Comparison of ENCODE assay signal across 9 cellular contexts in the genomic region with DNA sequence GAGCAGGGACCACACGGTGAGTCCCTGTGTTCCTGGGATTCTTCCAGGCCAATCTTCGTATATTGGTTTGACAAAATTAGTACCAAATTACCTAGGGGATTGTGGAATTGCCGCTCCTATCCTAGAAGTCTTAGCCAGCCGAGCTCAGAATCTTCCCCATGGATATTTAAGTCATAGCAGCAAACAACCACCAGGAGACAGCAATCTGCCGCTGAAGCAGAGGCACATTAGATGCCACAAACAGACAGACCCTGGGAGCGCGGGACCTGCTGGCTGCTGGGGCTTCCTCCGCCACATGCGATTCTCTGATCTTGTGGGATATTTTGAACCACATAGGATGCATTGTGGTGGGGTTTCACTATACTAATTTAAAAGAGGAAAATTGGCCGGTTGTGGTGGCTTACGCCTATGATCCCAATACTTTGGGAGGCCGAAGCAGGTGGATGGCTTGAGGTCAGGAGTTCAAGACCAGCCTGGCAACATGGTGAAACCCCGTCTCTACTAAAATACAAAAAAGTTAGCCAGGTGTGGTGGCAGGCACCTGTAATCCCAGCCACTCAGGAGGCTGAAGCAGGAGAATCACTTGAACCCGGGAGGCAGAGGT. TPM values are rescaled to one million over a fixed set of nuclear protein-coding genes. Genes with fewer than 3 reads are reported as not detected.
DNase-seq lines count a peak whose midpoint lies in the region; ATAC-seq, FAIRE-seq and TF ChIP-seq lines count a peak whose summit lies in the region.
"Had no signal": no experiment of that assay in that cellular context is flagged by ENCODE, and none has a peak within 500 bp of the region (broad histone marks: within the 10 kb centered on the region; RNA-seq: fewer than 3 reads in every experiment).

No MANE protein-coding gene starts in this region.

- H3K27me3 ChIP-seq in GM23248 (replicated peaks; ENCODE audit: insufficient read depth) (peaks cover 36% of the 10 kb centered on the region), upper lobe of left lung (no peaks in the 10 kb centered on the region)
- H3K27me3 ChIP-seq: body of pancreas had no signal

- ATAC-seq in HG03097 (IDR thresholded peaks at IDR 0.05; ENCODE audit: low FRiP score, unreplicated experiment) (no peak), upper lobe of left lung (ENCODE audit: low FRiP score in 2 of 2) (no peak)
- ATAC-seq: body of pancreas had no signal

- H3K4me1 Mint-ChIP-seq in activated T-helper 2 cell treated with anti-CD3 and anti-CD28 coated beads, Interferon-gamma antibody, Interleukin-2, Interleukin-4, amounts not matched to agents 10 μg/mL and 5 μg/mL and 100 μg/mL, durations not matched to agents 14 hours and 24 hours and 36 hours (ENCODE audit: low read depth) = no peaks in the 10 kb centered on the region

- in situ Hi-C loops in GM23248 (cut with MboI) = no loop called here

- H3K36me3 ChIP-seq in GM23248 (ENCODE audit: low read depth) (no peaks in the 10 kb centered on the region), upper lobe of left lung (no peaks in the 10 kb centered on the region)

- no peaks in the 10 kb centered on the region for H3K9me2 ChIP-seq in GM23248 (ENCODE audit: insufficient read depth)

- H3K9me3 Mint-ChIP-seq in activated T-helper 2 cell treated with anti-CD3 and anti-CD28 coated beads, Interferon-gamma antibody, Interleukin-2, Interleukin-4, amounts not matched to agents 10 μg/mL and 5 μg/mL and 100 μg/mL, durations not matched to agents 14 hours and 24 hours and 36 hours = no peaks in the 10 kb centered on the region

- H3K9ac ChIP-seq in GM23248 = no peak overlapping the region

- no peaks in the 10 kb centered on the region for H3K79me2 ChIP-seq in GM23248 (ENCODE audit: insufficient read depth)

- FAIRE-seq in GM19239 (lab: Jason Lieb, UNC) = no peak

- peaks cover 35% of the 10 kb centered on the region for H3K27me3 Mint-ChIP-seq in activated T-helper 2 cell treated with anti-CD3 and anti-CD28 coated beads, Interferon-gamma antibody, Interleukin-2, Interleukin-4, amounts not matched to agents 10 μg/mL and 5 μg/mL and 100 μg/mL, durations not matched to agents 14 hours and 24 hours and 36 hours (ENCODE audit: low read depth)

- H3K27ac ChIP-seq in GM23248 = no peak overlapping the region
- no peak overlapping the region for H3K27ac ChIP-seq in upper lobe of left lung
- H3K27ac ChIP-seq: body of pancreas had no signal

- H3F3A ChIP-seq in GM23248 (ENCODE audit: insufficient read depth) = no peaks in the 10 kb centered on the region

- H3K4me3 Mint-ChIP-seq in activated T-helper 2 cell treated with anti-CD3 and anti-CD28 coated beads, Interferon-gamma antibody, Interleukin-2, Interleukin-4, amounts not matched to agents 10 μg/mL and 5 μg/mL and 100 μg/mL, durations not matched to agents 14 hours and 24 hours and 36 hours (ENCODE audit: low read depth) = no peak overlapping the region

- no peak for TF ChIP-seq EP300 in upper lobe of left lung (IDR thresholded peaks at IDR 0.05)

- no peaks in the 10 kb centered on the region for H3K4me1 ChIP-seq in GM23248 (ENCODE audit: insufficient read depth)
- no peaks in the 10 kb centered on the region for H3K4me1 ChIP-seq in upper lobe of left lung
- H3K4me1 ChIP-seq: body of pancreas had no signal

- H3K27ac Mint-ChIP-seq in activated T-helper 2 cell treated with anti-CD3 and anti-CD28 coated beads, Interferon-gamma antibody, Interleukin-2, Interleukin-4, amounts not matched to agents 10 μg/mL and 5 μg/mL and 100 μg/mL, durations not matched to agents 14 hours and 24 hours and 36 hours = no peak overlapping the region

- H3K36me3 Mint-ChIP-seq in activated T-helper 2 cell treated with anti-CD3 and anti-CD28 coated beads, Interferon-gamma antibody, Interleukin-2, Interleukin-4, amounts not matched to agents 10 μg/mL and 5 μg/mL and 100 μg/mL, durations not matched to agents 14 hours and 24 hours and 36 hours (ENCODE audit: low read depth) = no peaks in the 10 kb centered on the region

- DNase-seq in AG09309 (ENCODE audit: low read depth) (no peak), GM23248 (peak; percentile 55), SW480 (ENCODE audit: low spot score) (peak; percentile 32), hepatic stellate cell (ENCODE audit: low spot score) (peak; percentile 44), upper lobe of left lung (no peak), GM19239 (ENCODE audit: insufficient read length, low spot score) (no peak)
- no peak for DNase-seq in activated T-helper 2 cell treated with anti-CD3 and anti-CD28 coated beads, Interferon-gamma antibody, Interleukin-2, Interleukin-4, amounts not matched to agents 10 μg/mL and 5 μg/mL and 100 μg/mL, durations not matched to agents 14 hours and 24 hours and 36 hours (ENCODE audit: low spot score)
- DNase-seq: body of pancreas had no signal

- H3K9me3 ChIP-seq in GM23248 (ENCODE audit: low read depth) (no peaks in the 10 kb centered on the region), upper lobe of left lung (no peaks in the 10 kb centered on the region)
- H3K9me3 ChIP-seq: body of pancreas had no signal

- H4K20me1 ChIP-seq in GM23248 (ENCODE audit: insufficient read depth) = no peaks in the 10 kb centered on the region

- TF ChIP-seq CTCF in AG09309 (IDR thresholded peaks at IDR 0.05; ENCODE audit: control insufficient read depth, insufficient read depth, low read depth, low read length, missing control alignments) (peak; percentile 70), upper lobe of left lung (IDR thresholded peaks at IDR 0.05) (peak in 3 of 6 experiments; percentile 13 to 30 (median 20))

- no peak for TF ChIP-seq POLR2A in upper lobe of left lung (IDR thresholded peaks at IDR 0.05)

- 46 to 47% methylated on average over 14 of the region's 14 CpGs for WGBS in GM23248 (ENCODE audit: low coverage in 1 of 2, low lambda C conversion rate in 2 of 2, missing lambda C conversion rate in 2 of 2), 2 experiments
- 66 to 68% methylated on average over 10 to 14 of the region's 14 CpGs for WGBS in upper lobe of left lung, 2 donors

- no peak overlapping the region for H3K4me2 ChIP-seq in GM23248 (ENCODE audit: unreplicated experiment)

- H2AFZ ChIP-seq in GM23248 = no peak overlapping the region

- H3K4me3 ChIP-seq in AG09309 (ENCODE audit: control insufficient read depth, low read depth, low read length) (no peak overlapping the region), GM23248 (no peak overlapping the region), upper lobe of left lung (no peak overlapping the region)
- H3K4me3 ChIP-seq: body of pancreas had no signal

- intact Hi-C loops in activated T-helper 2 cell treated with anti-CD3 and anti-CD28 coated beads, Interferon-gamma antibody, Interleukin-2, Interleukin-4, amounts not matched to agents 10 μg/mL and 5 μg/mL and 100 μg/mL, durations not matched to agents 14 hours and 24 hours and 36 hours (cut with micrococcal nuclease) = no loop called here

RNA-seq across cellular contexts. Expression of a gene that starts 31.7 kb away (rescaled TPM):
- 8.5 and 11.9 TPM in 2 replicates for total RNA-seq in GM23248 (2014; rRNA removed; shearing (Covaris generic))
- 11.5 and 12.3 TPM in 2 replicates for polyA plus RNA-seq in GM23248 (2016; fragmentation: Nextera tagmentation; extraction: Ambion mirVana)
- 10 to 100 TPM; 16.0 to 26.8 (median 19.4) TPM for total RNA-seq in upper lobe of left lung
- 16.4 and 22.3 TPM in 2 replicates for total RNA-seq in activated T-helper 2 cell treated with anti-CD3 and anti-CD28 coated beads, Interferon-gamma antibody, Interleukin-2, Interleukin-4, amounts not matched to agents 10 μg/mL and 5 μg/mL and 100 μg/mL, durations not matched to agents 14 hours and 24 hours and 36 hours

Comparison
In these comparisons a context has a peak if more than half of its experiments do, and no peak if none do; other contexts are left out.
1. DNase-seq: peak in GM23248 (single experiment), SW480 (single experiment) and hepatic stellate cell (single experiment); none in AG09309 (single experiment), upper lobe of left lung (0 of 2), GM19239 (single experiment) and activated T-helper 2 cell treated with anti-CD3 and anti-CD28 coated beads, Interferon-gamma antibody, Interleukin-2, Interleukin-4, amounts not matched to agents 10 μg/mL and 5 μg/mL and 100 μg/mL, durations not matched to agents 14 hours and 24 hours and 36 hours (single experiment).